8 cellular contexts compared by ENCODE assay signal in the genomic region with DNA sequence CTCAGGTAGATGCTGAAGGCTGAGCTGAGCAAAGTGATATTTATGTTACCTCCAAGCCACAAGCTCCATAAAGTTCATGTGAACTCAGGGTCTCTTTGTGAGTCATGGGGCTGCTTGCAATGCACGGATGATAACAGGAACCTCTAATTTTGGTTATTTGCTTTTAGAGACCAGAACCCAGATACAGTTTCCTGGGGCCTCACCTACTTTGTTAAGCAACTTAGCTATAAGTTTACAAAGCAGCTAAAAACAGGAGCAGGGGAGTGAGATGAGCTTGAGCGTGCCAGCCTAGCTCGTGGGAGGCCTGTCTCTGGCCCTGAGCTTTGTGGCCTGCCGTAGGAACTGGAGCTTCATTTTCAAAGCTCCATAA. TPM values are rescaled to one million over a fixed set of nuclear protein-coding genes. Genes with fewer than 3 reads are reported as not detected.
DNase-seq lines count a peak whose midpoint lies in the region; TF ChIP-seq lines count a peak whose summit lies in the region.

No MANE protein-coding gene starts in this region.

- no CpG with 5 or more reads among the region's 4 CpGs for WGBS in trophoblast cell (ENCODE audit: extremely low coverage, insufficient coverage, insufficient read length)

- H3K79me2 ChIP-seq in trophoblast cell (ENCODE audit: control insufficient read depth, insufficient read depth, low read length, poor library complexity): peaks cover 17% of the 10 kb centered on the region

- no peak overlapping the region for H2AK5ac ChIP-seq in trophoblast cell (ENCODE audit: low read length)

- peaks cover 51% of the 10 kb centered on the region for H3K4me1 Mint-ChIP-seq in HFFc6 (ENCODE audit: low read depth)

- no peak overlapping the region for H4K91ac ChIP-seq in trophoblast cell (ENCODE audit: low read depth, low read length)

- H3K9me3 ChIP-seq in trophoblast cell (ENCODE audit: insufficient read depth, low read depth, low read length): no peaks in the 10 kb centered on the region

- H4K12ac ChIP-seq in trophoblast cell (ENCODE audit: low read depth, low read length): no peak overlapping the region

- H3K36me3 Mint-ChIP-seq in HFFc6 (ENCODE audit: low read depth): no peaks in the 10 kb centered on the region

- peak overlapping the region; percentile 4 for H3K4ac ChIP-seq in trophoblast cell (ENCODE audit: low read depth, low read length)

- no peak overlapping the region for H4K8ac ChIP-seq in trophoblast cell (ENCODE audit: low read depth, low read length)

- peak overlapping the region; percentile 88 for H3K27ac Mint-ChIP-seq in HFFc6

- H3K9me3 Mint-ChIP-seq in HFFc6: no peaks in the 10 kb centered on the region

- peaks cover under 1% of the 10 kb centered on the region for H3K79me1 ChIP-seq in trophoblast cell (ENCODE audit: low read length)

- H3K9ac ChIP-seq in trophoblast cell (ENCODE audit: low read length): no peak overlapping the region

- peaks cover 6% of the 10 kb centered on the region in 2 experiments for H3K4me1 ChIP-seq in trophoblast cell (ENCODE audit: control insufficient read depth in 1 of 2, insufficient read depth in 2 of 2, low read length in 2 of 2)

- H3K4me2 ChIP-seq in trophoblast cell (ENCODE audit: low read length): no peak overlapping the region

- CTCF ChIA-PET in RWPE1 (lab: Yijun Ruan, JAX): interaction anchor here (0.7 kb wide), 1 partner anchor 41 kb away, joined by 4 read pairs; no protein-coding TSS in a partner anchor

- no peak overlapping the region for H3K23ac ChIP-seq in trophoblast cell (ENCODE audit: low read length)

- peak; percentile 75 for DNase-seq in GM13976 (ENCODE audit: low spot score)
- DNase-seq in HFFc6: no peak
- DNase-seq in RWPE1 (ENCODE audit: low spot score): no peak
- peak; percentile 22 to 34 for DNase-seq in cardiac fibroblast (ENCODE audit: low read depth in 2 of 2)
- DNase-seq in trophoblast cell: no peak
- DNase-seq in retina: no peak
- no peak for DNase-seq in NCI-H1105 treated with DMSO at 0.1 percent for 48 hours (lab: John Stamatoyannopoulos, UW)
- no peak for DNase-seq in middle frontal gyrus (ENCODE audit: extremely low spot score, low spot score)

- no peak overlapping the region for H3K18ac ChIP-seq in trophoblast cell (ENCODE audit: low read length)

- in situ Hi-C loops in GM13976 (cut with MboI; ENCODE audit: low sequenced_read_pairs, unreplicated experiment): no loop called here

- H2BK120ac ChIP-seq in trophoblast cell (ENCODE audit: insufficient read depth, low read length, poor library complexity): no peak overlapping the region

- H3K27ac ChIP-seq in RWPE1 (peak overlapping the region; percentile 60), trophoblast cell (ENCODE audit: low read depth, low read length) (no peak overlapping the region)

- H3K4me3 ChIP-seq in cardiac fibroblast (replicated peaks in 1 of 2; ENCODE audit: low read depth in 2 of 2, low read length in 2 of 2): no peak overlapping the region
- H3K4me3 ChIP-seq in trophoblast cell (ENCODE audit: low read depth, low read length): no peak overlapping the region

- H3K36me3 ChIP-seq in trophoblast cell (ENCODE audit: control insufficient read depth in 1 of 2, insufficient read depth in 2 of 2, low read length in 2 of 2): peaks cover 5 to 8% of the 10 kb centered on the region in 2 experiments

- H2AFZ ChIP-seq in trophoblast cell (ENCODE audit: insufficient read depth, low read length, poor library complexity): no peak overlapping the region

- H3K14ac ChIP-seq in trophoblast cell (ENCODE audit: low read length): no peak overlapping the region

- H3K27me3 ChIP-seq in trophoblast cell (ENCODE audit: insufficient read depth, low read length): no peaks in the 10 kb centered on the region

- H2BK5ac ChIP-seq in trophoblast cell (ENCODE audit: low read depth, low read length, poor library complexity): no peak overlapping the region

- H3K27me3 Mint-ChIP-seq in HFFc6 (ENCODE audit: insufficient read depth): no peaks in the 10 kb centered on the region

- H2BK12ac ChIP-seq in trophoblast cell (ENCODE audit: low read length): no peak overlapping the region

- POLR2A ChIA-PET in RWPE1 (lab: Yijun Ruan, JAX; ENCODE audit: low non-redundant PET): no interaction called here

- TF ChIP-seq CTCF in GM13976 (IDR thresholded peaks at IDR 0.05; ENCODE audit: borderline replicate concordance, control extremely low read depth, extremely low read depth, insufficient read depth, missing control alignments) (no peak), HFFc6 (IDR thresholded peaks at IDR 0.05) (no peak), RWPE1 (conservative IDR thresholded peaks at IDR 0.05; ENCODE audit: low read depth) (no peak), cardiac fibroblast (IDR thresholded peaks at IDR 0.05; ENCODE audit: low read depth, low read length) (no peak)

- H3K4me3 Mint-ChIP-seq in HFFc6: no peak overlapping the region; the same call in 1 of the 2 replicates

RNA-seq across cellular contexts. Expression of a gene that starts 29.2 kb away (rescaled TPM):
- 10 to 100 TPM; 29.3 to 42.1 (median 37.6) TPM for total RNA-seq in HFFc6 (2021; fragmentation: NEBNext Ultra II Directional; extraction: Animal tissue kit (Norgen Biotek cat#: 25700))
- polyA plus RNA-seq in trophoblast cell (2013): 97.8 and 99.1 TPM in 2 replicates

RNA-seq across cellular contexts. Expression of a gene that starts 52.7 kb away (rescaled TPM):
- not detected for total RNA-seq in HFFc6 (2021; fragmentation: NEBNext Ultra II Directional; extraction: Animal tissue kit (Norgen Biotek cat#: 25700))
- polyA plus RNA-seq in trophoblast cell (2013): 0.31 and 0.43 TPM in 2 replicates

Comparison
In these comparisons a context has a peak if more than half of its experiments do, and no peak if none do; other contexts are left out.
1. DNase-seq: peak in GM13976 (single experiment) and cardiac fibroblast (2 of 2); none in HFFc6 (single experiment), RWPE1 (single experiment), trophoblast cell (0 of 2), retina (single experiment), NCI-H1105 treated with DMSO at 0.1 percent for 48 hours (single experiment) and middle frontal gyrus (single experiment).